ENCODE assay signal across 23 cellular contexts in genomic region chr17:29866746-29867404, GRCh38.
"Had no signal": no experiment of that assay in that cellular context is flagged by ENCODE, and none has a peak within 500 bp of the region (broad histone marks: within the 10 kb centered on the region; RNA-seq: fewer than 3 reads in every experiment).

No MANE protein-coding gene starts in this region.

- H3K4me3 ChIP-seq: heart left ventricle, left lung, right atrium auricular region, transverse colon, vagina had no signal

- H3K36me3 ChIP-seq: brain microvascular endothelial cell, heart left ventricle, left lung, right atrium auricular region, transverse colon, vagina, WERI-Rb-1 had no signal

- H3K9me3 ChIP-seq: heart left ventricle, left lung, right atrium auricular region, transverse colon, vagina had no signal

- H3K27ac Mint-ChIP-seq: activated CD8-positive, alpha-beta T cell treated with anti-CD3 and anti-CD28 coated beads for 36 hours; activated naive CD8-positive, alpha-beta T cell treated with anti-CD3 and anti-CD28 coated beads for 36 hours; activated T-cell treated with anti-CD3 and anti-CD28 coated beads, Interleukin-2, amount 50 U/mL, for 72 hours; progenitor cell of endocrine pancreas had no signal

- ATAC-seq: activated CD8-positive, alpha-beta T cell treated with anti-CD3 and anti-CD28 coated beads for 36 hours; activated T-cell treated with anti-CD3 and anti-CD28 coated beads, Interleukin-2, amount 50 U/mL, for 72 hours; heart left ventricle; left lung; natural killer cell; T-helper 17 cell had no signal

- H3K9me3 Mint-ChIP-seq: activated CD8-positive, alpha-beta T cell treated with anti-CD3 and anti-CD28 coated beads for 36 hours; activated naive CD8-positive, alpha-beta T cell treated with anti-CD3 and anti-CD28 coated beads for 36 hours; activated T-cell treated with anti-CD3 and anti-CD28 coated beads, Interleukin-2, amount 50 U/mL, for 72 hours; natural killer cell had no signal

- H3K36me3 Mint-ChIP-seq: activated naive CD8-positive, alpha-beta T cell treated with anti-CD3 and anti-CD28 coated beads for 36 hours; natural killer cell had no signal

- H3K27ac ChIP-seq: brain microvascular endothelial cell, epithelial cell of prostate, heart left ventricle, left lung, right atrium auricular region, transverse colon, vagina, WERI-Rb-1 had no signal

- H3K27me3 Mint-ChIP-seq: activated CD8-positive, alpha-beta T cell treated with anti-CD3 and anti-CD28 coated beads for 36 hours; activated naive CD8-positive, alpha-beta T cell treated with anti-CD3 and anti-CD28 coated beads for 36 hours; T-helper 17 cell had no signal

- H3K4me3 Mint-ChIP-seq: activated CD8-positive, alpha-beta T cell treated with anti-CD3 and anti-CD28 coated beads for 36 hours; activated naive CD8-positive, alpha-beta T cell treated with anti-CD3 and anti-CD28 coated beads for 36 hours; activated T-cell treated with anti-CD3 and anti-CD28 coated beads, Interleukin-2, amount 50 U/mL, for 72 hours; natural killer cell; T-helper 17 cell had no signal

- H3K4me1 ChIP-seq: right atrium auricular region had no signal

- DNase-seq: activated CD4-positive, alpha-beta T cell treated with anti-CD3 and anti-CD28 coated beads for 4 hours; activated CD8-positive, alpha-beta memory T cell treated with anti-CD3 and anti-CD28 coated beads, Interleukin-2, amount 50 U/mL, for 4 hours; activated CD8-positive, alpha-beta T cell treated with anti-CD3 and anti-CD28 coated beads for 36 hours; activated gamma-delta T cell treated with Interleukin-2 at 50 U/mL for 16 hours; activated naive CD8-positive, alpha-beta T cell treated with anti-CD3 and anti-CD28 coated beads for 36 hours; activated T-cell treated with anti-CD3 and anti-CD28 coated beads, Interleukin-2, amount 50 U/mL, for 72 hours; amygdala; brain microvascular endothelial cell; heart left ventricle; left lung; natural killer cell; occipital lobe; small intestine; stimulated activated CD4-positive, alpha-beta T cell treated with anti-CD3 and anti-CD28 coated beads, Interleukin-4, amount 100 ng/mL, for 24 hours; stimulated activated naive CD4-positive, alpha-beta T cell treated with Interleukin-2 at 50 U/mL for 16 hours; substantia nigra; T-helper 17 cell; transverse colon; WERI-Rb-1 had no signal

- H3K27me3 ChIP-seq: brain microvascular endothelial cell, heart left ventricle, left lung, right atrium auricular region, transverse colon, vagina had no signal
